Comparison of ENCODE assay signal across 17 cellular contexts in genomic region chr19:29831686-29832085, GRCh38. TPM values are rescaled to one million over a fixed set of nuclear protein-coding genes. Genes with fewer than 3 reads are reported as not detected.
A peak's percentile ranks its signal among the peaks of the same experiment; 100 is the strongest.
DNase-seq lines count a peak whose midpoint lies in the region; ATAC-seq and TF ChIP-seq lines count a peak whose summit lies in the region.
"Had no signal": no experiment of that assay in that cellular context is flagged by ENCODE, and none has a peak within 500 bp of the region (broad histone marks: within the 10 kb centered on the region; RNA-seq: fewer than 3 reads in every experiment).

No MANE protein-coding gene starts in this region.

- peak; percentile 40 for DNase-seq in activated naive CD4-positive, alpha-beta T cell treated with anti-CD3 and anti-CD28 coated beads, Interleukin-2, amount 10 ng/mL, durations not matched to agents 7 days and 5 days
- DNase-seq in activated naive CD4-positive, alpha-beta T cell (lab: John Stamatoyannopoulos, UW) = no peak
- DNase-seq in central memory CD8-positive, alpha-beta T cell (ENCODE audit: low spot score in 2 of 2) = no peak
- no peak for DNase-seq in stimulated activated naive CD8-positive, alpha-beta T cell treated with anti-CD3 and anti-CD28 coated beads, Interleukin-15, amount 100 ng/mL, for 72 hours
- no peak for DNase-seq in NCI-H128 (lab: John Stamatoyannopoulos, UW; ENCODE audit: unreplicated experiment)
- no peak for DNase-seq in stimulated activated CD4-positive, alpha-beta T cell treated with anti-CD3 and anti-CD28 coated beads, Interleukin-12 subunit alpha, Interleukin-12 subunit beta, amount 100 ng/mL, for 4 hours
- no peak for DNase-seq in colonic mucosa
- DNase-seq: esophagus squamous epithelium, GOT3, left ventricle myocardium inferior, MV-4-11, NCI-H2081, NCI-H526 treated with DMSO at 0.1 percent for 48 hours, pancreas had no signal

- no peaks in the 10 kb centered on the region for H3K27me3 ChIP-seq in colonic mucosa
- H3K27me3 ChIP-seq: pancreas had no signal

- intact Hi-C loops in colonic mucosa (cut with DNase I) = no loop called here

- CTCF ChIA-PET in activated naive CD4-positive, alpha-beta T cell treated with anti-CD3 and anti-CD28 coated beads, Interleukin-2, amount 10 ng/mL, durations not matched to agents 7 days and 5 days (lab: Charles Lee) = interaction anchor here (1.2 to 1.4 kb wide), 3 partner anchors 20 to 71 kb away, joined by 3 read pairs; no protein-coding TSS in a partner anchor
- CTCF ChIA-PET in HEK293 (lab: Yijun Ruan, JAX) = interaction anchor here (0.7 to 1.7 kb wide), 3 partner anchors 60 to 115 kb away, joined by 3 to 4 read pairs (median 4); no protein-coding TSS in a partner anchor

- H3K27ac ChIP-seq in HEK293 (ENCODE audit: extremely low read depth, low read depth, low read length) (no peak overlapping the region), colonic mucosa (no peak overlapping the region)
- H3K27ac ChIP-seq: HL-60, left ventricle myocardium inferior, pancreas, SJSA1 had no signal

- H3K4me1 ChIP-seq in HEK293 (ENCODE audit: control insufficient read depth, insufficient read depth, low read length) (no peaks in the 10 kb centered on the region; the same call in 1 of the 2 replicates), colonic mucosa (no peaks in the 10 kb centered on the region)
- H3K4me1 ChIP-seq: left ventricle myocardium inferior, pancreas had no signal

- POLR2A ChIA-PET in HEK293 (lab: Yijun Ruan, JAX) = interaction anchor here (0.6 kb wide), 1 partner anchor 394 kb away, joined by 6 read pairs; no protein-coding TSS in a partner anchor

- TF ChIP-seq CTCF in HEK293 (tag by site-specific recombination; IDR thresholded peaks at IDR 0.05) (no peak), colonic mucosa (IDR thresholded peaks at IDR 0.05) (no peak)

- peaks cover 5% of the 10 kb centered on the region for H3K36me3 Mint-ChIP-seq in activated naive CD4-positive, alpha-beta T cell treated with anti-CD3 and anti-CD28 coated beads, Interleukin-2, amount 10 ng/mL, durations not matched to agents 7 days and 5 days
- peaks cover 5% of the 10 kb centered on the region for H3K36me3 Mint-ChIP-seq in central memory CD8-positive, alpha-beta T cell (ENCODE audit: insufficient read depth)

- no peaks in the 10 kb centered on the region for H3K9me3 Mint-ChIP-seq in activated naive CD4-positive, alpha-beta T cell treated with anti-CD3 and anti-CD28 coated beads, Interleukin-2, amount 10 ng/mL, durations not matched to agents 7 days and 5 days
- H3K9me3 Mint-ChIP-seq in central memory CD8-positive, alpha-beta T cell = no peaks in the 10 kb centered on the region
- H3K9me3 Mint-ChIP-seq in stimulated activated naive CD8-positive, alpha-beta T cell treated with anti-CD3 and anti-CD28 coated beads, Interleukin-15, amount 100 ng/mL, for 72 hours = peaks cover 0 to 3% of the 10 kb centered on the region in 2 donors

- H3K27me3 Mint-ChIP-seq in activated naive CD4-positive, alpha-beta T cell treated with anti-CD3 and anti-CD28 coated beads, Interleukin-2, amount 10 ng/mL, durations not matched to agents 7 days and 5 days = no peaks in the 10 kb centered on the region
- H3K27me3 Mint-ChIP-seq in central memory CD8-positive, alpha-beta T cell = no peaks in the 10 kb centered on the region
- no peaks in the 10 kb centered on the region for H3K27me3 Mint-ChIP-seq in stimulated activated naive CD8-positive, alpha-beta T cell treated with anti-CD3 and anti-CD28 coated beads, Interleukin-15, amount 100 ng/mL, for 72 hours

- H3K27ac Mint-ChIP-seq in activated naive CD4-positive, alpha-beta T cell treated with anti-CD3 and anti-CD28 coated beads, Interleukin-2, amount 10 ng/mL, durations not matched to agents 7 days and 5 days = peak overlapping the region; percentile 100
- peak overlapping the region; percentile 92 for H3K27ac Mint-ChIP-seq in central memory CD8-positive, alpha-beta T cell (ENCODE audit: low read depth)
- H3K27ac Mint-ChIP-seq in stimulated activated naive CD8-positive, alpha-beta T cell treated with anti-CD3 and anti-CD28 coated beads, Interleukin-15, amount 100 ng/mL, for 72 hours = peak overlapping the region; percentile 22 to 78

- H3K36me3 ChIP-seq in HEK293 (ENCODE audit: control insufficient read depth in 2 of 2, insufficient read depth in 1 of 2, low read length in 2 of 2) (no peaks in the 10 kb centered on the region; a peak in 1 of 3 replicates), colonic mucosa (no peaks in the 10 kb centered on the region)
- H3K36me3 ChIP-seq: esophagus squamous epithelium, left ventricle myocardium inferior, pancreas, SJSA1 had no signal

- peaks cover 63% of the 10 kb centered on the region for H3K4me1 Mint-ChIP-seq in activated naive CD4-positive, alpha-beta T cell treated with anti-CD3 and anti-CD28 coated beads, Interleukin-2, amount 10 ng/mL, durations not matched to agents 7 days and 5 days
- peaks cover 18% of the 10 kb centered on the region for H3K4me1 Mint-ChIP-seq in central memory CD8-positive, alpha-beta T cell
- H3K4me1 Mint-ChIP-seq in stimulated activated naive CD8-positive, alpha-beta T cell treated with anti-CD3 and anti-CD28 coated beads, Interleukin-15, amount 100 ng/mL, for 72 hours = peaks cover 59% of the 10 kb centered on the region

- no peak overlapping the region for H3K4me3 ChIP-seq in HEK293 (ENCODE audit: low read depth, low read length)
- H3K4me3 ChIP-seq in colonic mucosa = no peak overlapping the region
- H3K4me3 ChIP-seq: esophagus squamous epithelium, left ventricle myocardium inferior, pancreas, SJSA1 had no signal

- peak; percentile 22 for ATAC-seq in central memory CD8-positive, alpha-beta T cell (replicated peaks; ENCODE audit: extremely low read depth, poor library complexity, severe bottlenecking)
- ATAC-seq in stimulated activated naive CD8-positive, alpha-beta T cell treated with anti-CD3 and anti-CD28 coated beads, Interleukin-15, amount 100 ng/mL, for 72 hours = no peak
- ATAC-seq: pancreas had no signal

- H3K9me3 ChIP-seq in HEK293 (ENCODE audit: control insufficient read depth, insufficient read depth, low read depth, low read length) = no peaks in the 10 kb centered on the region
- no peaks in the 10 kb centered on the region for H3K9me3 ChIP-seq in colonic mucosa
- H3K9me3 ChIP-seq: esophagus squamous epithelium, left ventricle myocardium inferior, pancreas, SJSA1 had no signal

- H3K9ac ChIP-seq in colonic mucosa (ENCODE audit: low read depth in 2 of 2, low read length in 2 of 2) = no peak overlapping the region

- peak overlapping the region; percentile 81 for H3K4me3 Mint-ChIP-seq in activated naive CD4-positive, alpha-beta T cell treated with anti-CD3 and anti-CD28 coated beads, Interleukin-2, amount 10 ng/mL, durations not matched to agents 7 days and 5 days
- H3K4me3 Mint-ChIP-seq in central memory CD8-positive, alpha-beta T cell = peak overlapping the region; percentile 76
- peak overlapping the region; percentile 81 to 86 for H3K4me3 Mint-ChIP-seq in stimulated activated naive CD8-positive, alpha-beta T cell treated with anti-CD3 and anti-CD28 coated beads, Interleukin-15, amount 100 ng/mL, for 72 hours

TF ChIP-seq in HEK293, 187 proteins besides CTCF, POLR2A, EP300 and RAD21 (continues in another document):
- no peak for TF ChIP-seq OSR2 (tag by site-specific recombination; IDR thresholded peaks at IDR 0.05)
- no peak for TF ChIP-seq YY1 (tag by site-specific recombination; IDR thresholded peaks at IDR 0.05)
- no peak for TF ChIP-seq ZBTB6 (tag by site-specific recombination; IDR thresholded peaks at IDR 0.05)
- no peak for TF ChIP-seq ZNF561 (tag by site-specific recombination; IDR thresholded peaks at IDR 0.05; ENCODE audit: borderline replicate concordance)
- no peak for TF ChIP-seq ZBTB10 (tag by site-specific recombination; IDR thresholded peaks at IDR 0.05)
- TF ChIP-seq ZNF223 (tag by site-specific recombination; IDR thresholded peaks at IDR 0.05) = no peak
- TF ChIP-seq ZNF449 (tag by site-specific recombination; IDR thresholded peaks at IDR 0.05) = no peak

RNA-seq across cellular contexts. Expression of gene CCNE1, which starts 19.9 kb away (rescaled TPM):
- 10 to 100 TPM in 1 of 2 donors, 1 to 10 TPM in 1; 5.1 to 10.6 TPM for total RNA-seq in colonic mucosa

Comparison
In these comparisons a context has a peak if more than half of its experiments do, and no peak if none do; other contexts are left out.
1. H3K27ac Mint-ChIP-seq: peak in every context shown above with its lines; median percentile 100 in activated naive CD4-positive, alpha-beta T cell treated with anti-CD3 and anti-CD28 coated beads, Interleukin-2, amount 10 ng/mL, durations not matched to agents 7 days and 5 days; 92 in central memory CD8-positive, alpha-beta T cell; 50 in stimulated activated naive CD8-positive, alpha-beta T cell treated with anti-CD3 and anti-CD28 coated beads, Interleukin-15, amount 100 ng/mL, for 72 hours.